16 cellular contexts compared by ENCODE assay signal in genomic region chr16:48892884-48893283, GRCh38.
A peak's percentile ranks its signal among the peaks of the same experiment; 100 is the strongest.
DNase-seq lines count a peak whose midpoint lies in the region; ATAC-seq, FAIRE-seq and TF ChIP-seq lines count a peak whose summit lies in the region.
"Had no signal": no experiment of that assay in that cellular context is flagged by ENCODE, and none has a peak within 500 bp of the region (broad histone marks: within the 10 kb centered on the region; RNA-seq: fewer than 3 reads in every experiment).

No MANE protein-coding gene starts in this region.

- no peak overlapping the region for H4K8ac ChIP-seq in H1 (ENCODE audit: extremely low read depth, insufficient read depth, low read length)

- H3K36me3 ChIP-seq in H7 (replicated peaks; ENCODE audit: control insufficient read depth, insufficient read depth, low read length) (no peaks in the 10 kb centered on the region), H1 (ENCODE audit: control insufficient read depth in 2 of 4, insufficient read depth in 4 of 4, low read length in 3 of 4) (no peaks in the 10 kb centered on the region), left lung (no peaks in the 10 kb centered on the region)
- H3K36me3 ChIP-seq: BLaER1 had no signal

- TF ChIP-seq CTCF in H1 (IDR thresholded peaks at IDR 0.05; ENCODE audit: control extremely low read depth in 1 of 3, insufficient read depth in 1 of 3, low read depth in 1 of 3, low read length in 3 of 3) (no peak), left lung (IDR thresholded peaks at IDR 0.05) (no peak)

- no peak for FAIRE-seq in H1 (lab: Jason Lieb, UNC)

- H3K4me2 ChIP-seq in H1 (ENCODE audit: insufficient read depth in 1 of 2, low read depth in 2 of 2, low read length in 2 of 2): no peak overlapping the region
- H3K4me2 ChIP-seq: BLaER1 had no signal

- no peak overlapping the region for H2BK120ac ChIP-seq in H1 (replicated peaks; ENCODE audit: low read depth, low read length)

- TF ChIP-seq POLR2A in H1 (IDR thresholded peaks at IDR 0.05; ENCODE audit: control extremely low read depth in 1 of 2, low read depth in 2 of 2, low read length in 2 of 2): no peak

- no peak overlapping the region for H3K18ac ChIP-seq in H1 (ENCODE audit: extremely low read depth, low read length)

- H4K91ac ChIP-seq in H1 (replicated peaks; ENCODE audit: insufficient read length, low read length): no peak overlapping the region

- intact Hi-C loops in left lung (cut with DNase I): no loop called here

- CTCF ChIA-PET in H1 (lab: Charles Lee; ENCODE audit: partially characterized antibody): interaction anchor here (1.0 to 2.2 kb wide), 2 partner anchors 10 to 18 kb away, joined by 3 to 7 read pairs; no protein-coding TSS in a partner anchor

- no peaks in the 10 kb centered on the region for H3K23me2 ChIP-seq in H1 (ENCODE audit: low read depth, low read length)

- no peak overlapping the region for H2BK5ac ChIP-seq in H1 (ENCODE audit: low read depth, low read length)

- H3K4me3 ChIP-seq in H7 (ENCODE audit: insufficient read depth, low read depth, low read length) (no peak overlapping the region), H1 (ENCODE audit: extremely low read depth in 1 of 4, insufficient read depth in 2 of 4, low read depth in 3 of 4, low read length in 4 of 4) (no peak overlapping the region), left lung (no peak overlapping the region)
- no peak overlapping the region for H3K4me3 ChIP-seq in Jurkat, Clone E6-1 (ENCODE audit: low read length)
- H3K4me3 ChIP-seq: BLaER1 had no signal

- no peak overlapping the region for H3K27ac ChIP-seq in H1 (ENCODE audit: low read depth, low read length)
- no peak overlapping the region for H3K27ac ChIP-seq in left lung
- H3K27ac ChIP-seq: BLaER1 had no signal

- POLR2A ChIA-PET in H1 (lab: Charles Lee; ENCODE audit: partially characterized antibody): no interaction called here

- H3K79me1 ChIP-seq in H1 (ENCODE audit: low read depth, low read length): no peaks in the 10 kb centered on the region

- WGBS in H1 (ENCODE audit: extremely low coverage in 1 of 2, insufficient coverage in 1 of 2, insufficient read length in 1 of 2, insufficient replicate concordance in 2 of 2, low coverage in 1 of 2, low lambda C conversion rate in 2 of 2, missing lambda C conversion rate in 1 of 2), 2 experiments: 91% methylated on average over 2 of the region's 2 CpGs; no CpG with 5 or more reads in 1 of the 2 experiments

- no peaks in the 10 kb centered on the region; the same call in 1 of the 2 replicates for H3K27me3 ChIP-seq in H7 (ENCODE audit: control insufficient read depth, insufficient read depth, low read length)
- H3K27me3 ChIP-seq in H1 (replicated peaks in 1 of 4; ENCODE audit: control insufficient read depth in 3 of 4, extremely low read depth in 1 of 4, insufficient read depth in 3 of 4, low read length in 3 of 4): no peaks in the 10 kb centered on the region
- H3K27me3 ChIP-seq in left lung: peaks cover 0 to 5% of the 10 kb centered on the region in 2 donors
- H3K27me3 ChIP-seq: BLaER1 had no signal

- H2AFZ ChIP-seq in H1 (ENCODE audit: low read length): no peak overlapping the region

- TF ChIP-seq RAD21 in H1 (IDR thresholded peaks at IDR 0.05 in 1 of 2, conservative IDR thresholded peaks at IDR 0.05 in 1 of 2; ENCODE audit: low read depth in 2 of 2, low read length in 2 of 2): no peak

- no peak overlapping the region for H2BK12ac ChIP-seq in H1 (ENCODE audit: low read depth, low read length)

- H4K5ac ChIP-seq in H1 (ENCODE audit: insufficient read length, low read depth, low read length): no peak overlapping the region

- H2AK5ac ChIP-seq in H1 (ENCODE audit: low read depth, low read length): no peak overlapping the region

- H3K14ac ChIP-seq in H1 (ENCODE audit: insufficient read length): no peak overlapping the region

- peak; percentile 34 for DNase-seq in H7
- DNase-seq in Jurkat, Clone E6-1 (ENCODE audit: low read depth, low spot score): peak; percentile 40
- DNase-seq in NCI-H82 (lab: John Stamatoyannopoulos, UW): peak; percentile 85
- DNase-seq in H1 (ENCODE audit: low read depth in 1 of 2, low spot score in 2 of 2): no peak
- DNase-seq in stimulated activated CD4-positive, alpha-beta T cell treated with anti-CD3 and anti-CD28 coated beads, Interleukin-2, amount 100 ng/mL, for 24 hours: no peak
- DNase-seq in left lung: no peak
- DNase-seq: ACHN; CD4-positive, alpha-beta T cell; COR-L47; DMS79 treated with DMSO at 0.1 percent for 48 hours; KG1; NCI-H187; NCI-H524 treated with DMSO at 0.1 percent for 48 hours had no signal

- H4K20me1 ChIP-seq in H1 (replicated peaks in 1 of 2; ENCODE audit: control insufficient read depth in 1 of 2, insufficient read depth in 2 of 2, low read length in 2 of 2): peaks cover 0 to 1% of the 10 kb centered on the region in 2 experiments
- H4K20me1 ChIP-seq: BLaER1 had no signal

- ATAC-seq in HG02571 (IDR thresholded peaks at IDR 0.05; ENCODE audit: unreplicated experiment) (no peak), left lung (no peak)
- ATAC-seq: Right ventricle myocardium inferior had no signal

- H2BK20ac ChIP-seq in H1 (ENCODE audit: low read length): no peak overlapping the region

- H3K9me3 ChIP-seq in H1 (ENCODE audit: insufficient read depth in 2 of 2, low read depth in 1 of 2, low read length in 1 of 2) (no peaks in the 10 kb centered on the region), left lung (no peaks in the 10 kb centered on the region)
- H3K9me3 ChIP-seq: BLaER1 had no signal

- no peak overlapping the region for H3K56ac ChIP-seq in H1 (replicated peaks; ENCODE audit: insufficient read length, low read depth, low read length)

- no peak overlapping the region for H3K23ac ChIP-seq in H1 (ENCODE audit: insufficient read length)

- H3K4me1 ChIP-seq in H1 (replicated peaks in 1 of 4; ENCODE audit: control insufficient read depth in 3 of 4, insufficient read depth in 4 of 4, low read length in 3 of 4): no peaks in the 10 kb centered on the region
- no peaks in the 10 kb centered on the region for H3K4me1 ChIP-seq in left lung
- H3K4me1 ChIP-seq: BLaER1 had no signal

- H2BK15ac ChIP-seq in H1 (ENCODE audit: low read length): no peak overlapping the region

- no peaks in the 10 kb centered on the region for H3K79me2 ChIP-seq in H1 (ENCODE audit: control insufficient read depth in 1 of 2, insufficient read depth in 2 of 2, low read length in 2 of 2)

- no peak overlapping the region for H3K4ac ChIP-seq in H1 (replicated peaks; ENCODE audit: insufficient read length, low read depth, low read length)

- H3K9ac ChIP-seq in H1 (replicated peaks in 1 of 4; ENCODE audit: extremely low read depth in 1 of 4, low read depth in 3 of 4, low read length in 3 of 4): no peak overlapping the region
- H3K9ac ChIP-seq: BLaER1 had no signal

- no peak for TF ChIP-seq EP300 in H1 (IDR thresholded peaks at IDR 0.05; ENCODE audit: borderline replicate concordance in 1 of 2, low read depth in 2 of 2, low read length in 2 of 2)

TF ChIP-seq in H1, 55 proteins besides CTCF, POLR2A, EP300 and RAD21:
- TF ChIP-seq USF2 (IDR thresholded peaks at IDR 0.05; ENCODE audit: low read length): peak; percentile 51
- no peak for TF ChIP-seq FOSL1 (IDR thresholded peaks at IDR 0.05; ENCODE audit: insufficient read depth, low read depth, low read length)
- 0 out of 2 replicates have a peak, but pooled peaks have one; percentile 41 for TF ChIP-seq E2F6 (IDR thresholded peaks at IDR 0.05)

Comparison
In these comparisons a context has a peak if more than half of its experiments do, and no peak if none do; other contexts are left out.
1. DNase-seq: peak in H7 (single experiment), Jurkat, Clone E6-1 (single experiment) and NCI-H82 (single experiment); none in H1 (0 of 2), stimulated activated CD4-positive, alpha-beta T cell treated with anti-CD3 and anti-CD28 coated beads, Interleukin-2, amount 100 ng/mL, for 24 hours (0 of 2) and left lung (0 of 2).